In the genomic region with DNA sequence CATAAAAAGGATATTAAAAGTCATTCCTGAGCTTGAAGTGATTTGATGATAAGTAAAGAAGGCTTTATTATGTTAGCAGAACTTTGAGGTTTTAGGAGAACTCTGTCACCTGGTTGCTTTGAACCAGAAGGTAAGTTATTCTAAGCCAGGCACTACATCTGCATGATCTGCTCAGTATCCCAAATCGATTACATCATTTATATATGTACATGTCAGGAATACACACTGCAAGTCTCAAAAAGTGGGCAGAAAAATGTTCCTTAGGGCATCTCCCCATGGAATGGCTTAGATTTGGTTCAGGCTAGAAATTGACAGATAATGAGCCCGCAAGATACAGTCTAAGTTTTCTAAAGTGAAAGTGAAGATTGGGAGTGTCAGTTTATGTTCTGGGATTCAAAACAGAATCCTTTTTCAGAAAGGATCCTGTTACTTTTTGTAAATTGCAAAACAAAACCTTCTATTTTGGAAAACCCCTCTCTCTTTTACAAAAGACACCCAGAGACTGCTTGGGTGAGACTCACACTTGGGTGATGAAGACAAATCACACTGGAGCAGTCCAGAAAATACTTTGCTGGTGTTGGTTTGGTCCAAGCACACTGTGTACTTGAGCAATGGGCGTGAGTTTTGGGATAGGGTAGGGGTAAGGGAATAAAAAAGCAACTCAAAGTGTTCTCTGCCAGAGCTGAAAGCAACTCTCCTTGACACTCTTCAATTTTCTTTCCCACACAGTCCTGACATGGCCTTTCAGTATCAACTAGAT, we compare ENCODE assay signal across 17 cellular contexts.
"Had no signal": no experiment of that assay in that cellular context is flagged by ENCODE, and none has a peak within 500 bp of the region (broad histone marks: within the 10 kb centered on the region; RNA-seq: fewer than 3 reads in every experiment).

No MANE protein-coding gene starts in this region.

- H3K27me3 ChIP-seq: ovary, right atrium auricular region had no signal

- H3K36me3 ChIP-seq: esophagus muscularis mucosa, gastroesophageal sphincter, ovary, right atrium auricular region had no signal

- DNase-seq: effector memory CD8-positive, alpha-beta T cell; foreskin fibroblast; glutamatergic neuron; islet precursor cell; mammary epithelial cell; naive thymus-derived CD4-positive, alpha-beta T cell; nephron progenitor cell; ovary; stimulated activated CD4-positive, alpha-beta T cell treated with anti-CD3 and anti-CD28 coated beads, Interleukin-2, amount 100 ng/mL, for 48 hours; stimulated activated naive CD4-positive, alpha-beta T cell treated with Interleukin-2 at 50 U/mL for 16 hours; trophoblast cell had no signal

- H3K27ac ChIP-seq: epithelial cell of prostate, ovary, right atrium auricular region had no signal

- H3K4me2 ChIP-seq: smooth muscle cell had no signal

- H3K4me3 ChIP-seq: esophagus muscularis mucosa, gastroesophageal sphincter, ovary, right atrium auricular region, smooth muscle cell had no signal

- ATAC-seq: effector memory CD8-positive, alpha-beta T cell; gastroesophageal sphincter; left lobe of liver; naive thymus-derived CD4-positive, alpha-beta T cell had no signal

- H3K9me3 ChIP-seq: ovary had no signal
